Comparison of ENCODE assay signal across 24 cellular contexts in genomic region chr21:45895778-45896370, GRCh38.
"Had no signal": no experiment of that assay in that cellular context is flagged by ENCODE, and none has a peak within 500 bp of the region (broad histone marks: within the 10 kb centered on the region; RNA-seq: fewer than 3 reads in every experiment).

No MANE protein-coding gene starts in this region.

- H3K4me3 ChIP-seq: colonic mucosa, esophagus muscularis mucosa, gastroesophageal sphincter, left ventricle myocardium inferior, lung, smooth muscle cell, thoracic aorta, tibial nerve, upper lobe of right lung, uterus had no signal

- H3K9me3 Mint-ChIP-seq: dendritic cell treated with granulocyte-macrophage colony-stimulating factor and Interleukin-4, amounts not matched to agents 40 ng/mL and 50 ng/mL, for 4 days; memory B cell; naive B cell; natural killer cell treated with Interleukin-12 subunit alpha and Interleukin-12 subunit beta and Interleukin-15 and Interleukin-18, amount 100 ng/mL, for 72 hours; neural crest cell; stimulated activated effector memory CD8-positive, alpha-beta T cell treated with anti-CD3 and anti-CD28 coated beads, Interleukin-12 subunit alpha, Interleukin-12 subunit beta, amount 100 ng/mL, for 72 hours had no signal

- H3K27me3 ChIP-seq: colonic mucosa, esophagus muscularis mucosa, tibial nerve, upper lobe of right lung, uterus had no signal

- H3K4me1 ChIP-seq: colonic mucosa, foreskin keratinocyte, upper lobe of right lung had no signal

- H3K4me3 Mint-ChIP-seq: dendritic cell treated with granulocyte-macrophage colony-stimulating factor and Interleukin-4, amounts not matched to agents 40 ng/mL and 50 ng/mL, for 4 days; memory B cell; natural killer cell treated with Interleukin-12 subunit alpha and Interleukin-12 subunit beta and Interleukin-15 and Interleukin-18, amount 100 ng/mL, for 72 hours; neural crest cell; stimulated activated effector memory CD8-positive, alpha-beta T cell treated with anti-CD3 and anti-CD28 coated beads, Interleukin-12 subunit alpha, Interleukin-12 subunit beta, amount 100 ng/mL, for 72 hours had no signal

- H3K27ac Mint-ChIP-seq: dendritic cell treated with granulocyte-macrophage colony-stimulating factor and Interleukin-4, amounts not matched to agents 40 ng/mL and 50 ng/mL, for 4 days; memory B cell; naive B cell; natural killer cell treated with Interleukin-12 subunit alpha and Interleukin-12 subunit beta and Interleukin-15 and Interleukin-18, amount 100 ng/mL, for 72 hours; stimulated activated effector memory CD8-positive, alpha-beta T cell treated with anti-CD3 and anti-CD28 coated beads, Interleukin-12 subunit alpha, Interleukin-12 subunit beta, amount 100 ng/mL, for 72 hours had no signal

- DNase-seq: central memory CD4-positive, alpha-beta T cell; colonic mucosa; effector CD8-positive, alpha-beta T cell; foreskin keratinocyte; left colon; left ventricle myocardium inferior; naive B cell; stimulated activated CD4-positive, alpha-beta T cell treated with anti-CD3 and anti-CD28 coated beads, Interleukin-2, amount 100 ng/mL, for 24 hours; stimulated activated CD4-positive, alpha-beta T cell treated with anti-CD3 and anti-CD28 coated beads, Interleukin-4, amount 100 ng/mL, for 24 hours; stimulated activated naive CD4-positive, alpha-beta T cell treated with Interleukin-2 at 50 U/mL for 16 hours; upper lobe of right lung; uterus had no signal

- ATAC-seq: foreskin keratinocyte; gastroesophageal sphincter; left colon; sciatic nerve; stimulated activated effector memory CD8-positive, alpha-beta T cell treated with anti-CD3 and anti-CD28 coated beads, Interleukin-12 subunit alpha, Interleukin-12 subunit beta, amount 100 ng/mL, for 72 hours; upper lobe of right lung had no signal

- H3K27me3 Mint-ChIP-seq: dendritic cell treated with granulocyte-macrophage colony-stimulating factor and Interleukin-4, amounts not matched to agents 40 ng/mL and 50 ng/mL, for 4 days; memory B cell had no signal

- H3K36me3 ChIP-seq: colonic mucosa, esophagus muscularis mucosa, gastroesophageal sphincter, left ventricle myocardium inferior, thoracic aorta, upper lobe of right lung, uterus had no signal

- H3K36me3 Mint-ChIP-seq: naive B cell; natural killer cell treated with Interleukin-12 subunit alpha and Interleukin-12 subunit beta and Interleukin-15 and Interleukin-18, amount 100 ng/mL, for 72 hours; stimulated activated effector memory CD8-positive, alpha-beta T cell treated with anti-CD3 and anti-CD28 coated beads, Interleukin-12 subunit alpha, Interleukin-12 subunit beta, amount 100 ng/mL, for 72 hours had no signal

- H3K9me3 ChIP-seq: colonic mucosa, esophagus muscularis mucosa, gastroesophageal sphincter, left ventricle myocardium inferior, thoracic aorta, tibial nerve, upper lobe of right lung, uterus had no signal

- H3K27ac ChIP-seq: colonic mucosa, esophagus muscularis mucosa, foreskin keratinocyte, gastroesophageal sphincter, left ventricle myocardium inferior, thoracic aorta, tibial nerve, upper lobe of right lung, uterus had no signal
